19 cellular contexts compared by ENCODE assay signal in genomic region chr11:8830641-8831040, GRCh38.
"Had no signal": no experiment of that assay in that cellular context is flagged by ENCODE, and none has a peak within 500 bp of the region (broad histone marks: within the 10 kb centered on the region; RNA-seq: fewer than 3 reads in every experiment).

No MANE protein-coding gene starts in this region.

- DNase-seq: activated CD4-positive, alpha-beta T cell treated with anti-CD3 and anti-CD28 coated beads, Interleukin-2, amount 50 U/mL, for 4 hours; activated naive CD4-positive, alpha-beta T cell treated with Interleukin-2 at 50 U/mL for 16 hours; activated naive CD8-positive, alpha-beta T cell treated with anti-CD3 and anti-CD28 coated beads, Interleukin-2, amount 10 ng/mL, durations not matched to agents 7 days and 5 days; activated T-cell treated with anti-CD3 and anti-CD28 coated beads, Interleukin-2, amount 50 U/mL, for 48 hours; amniotic stem cell; colonic mucosa; esophagus squamous epithelium; hypothalamus; left ventricle myocardium superior; mammary epithelial cell; nephron progenitor cell; stimulated activated CD4-positive, alpha-beta T cell treated with anti-CD3 and anti-CD28 coated beads, Interleukin-4, amount 100 ng/mL, for 1 hour; stimulated activated naive CD4-positive, alpha-beta T cell; T-helper 9 cell had no signal

- H3K27me3 ChIP-seq: colonic mucosa, dorsolateral prefrontal cortex, esophagus squamous epithelium, gastroesophageal sphincter, right lobe of liver had no signal

- ATAC-seq: gastroesophageal sphincter, left ventricle myocardium superior, right lobe of liver, WTC11 had no signal

- H3K4me3 ChIP-seq: colonic mucosa, dorsolateral prefrontal cortex, esophagus squamous epithelium, gastroesophageal sphincter, right lobe of liver had no signal

- H3K9me3 ChIP-seq: colonic mucosa, esophagus squamous epithelium, gastroesophageal sphincter, right lobe of liver had no signal

- H3K36me3 ChIP-seq: colonic mucosa, esophagus squamous epithelium, right lobe of liver had no signal

- H3K36me3 Mint-ChIP-seq: activated naive CD8-positive, alpha-beta T cell treated with anti-CD3 and anti-CD28 coated beads, Interleukin-2, amount 10 ng/mL, durations not matched to agents 7 days and 5 days; WTC11 had no signal

- H3K9me3 Mint-ChIP-seq: activated naive CD8-positive, alpha-beta T cell treated with anti-CD3 and anti-CD28 coated beads, Interleukin-2, amount 10 ng/mL, durations not matched to agents 7 days and 5 days; nephron progenitor cell; WTC11 had no signal

- H3K4me3 Mint-ChIP-seq: activated naive CD8-positive, alpha-beta T cell treated with anti-CD3 and anti-CD28 coated beads, Interleukin-2, amount 10 ng/mL, durations not matched to agents 7 days and 5 days; nephron progenitor cell; WTC11 had no signal

- H3K27ac Mint-ChIP-seq: nephron progenitor cell, WTC11 had no signal

- FAIRE-seq: bronchial epithelial cell had no signal
